2 cellular contexts compared by ENCODE assay signal in the genomic region with DNA sequence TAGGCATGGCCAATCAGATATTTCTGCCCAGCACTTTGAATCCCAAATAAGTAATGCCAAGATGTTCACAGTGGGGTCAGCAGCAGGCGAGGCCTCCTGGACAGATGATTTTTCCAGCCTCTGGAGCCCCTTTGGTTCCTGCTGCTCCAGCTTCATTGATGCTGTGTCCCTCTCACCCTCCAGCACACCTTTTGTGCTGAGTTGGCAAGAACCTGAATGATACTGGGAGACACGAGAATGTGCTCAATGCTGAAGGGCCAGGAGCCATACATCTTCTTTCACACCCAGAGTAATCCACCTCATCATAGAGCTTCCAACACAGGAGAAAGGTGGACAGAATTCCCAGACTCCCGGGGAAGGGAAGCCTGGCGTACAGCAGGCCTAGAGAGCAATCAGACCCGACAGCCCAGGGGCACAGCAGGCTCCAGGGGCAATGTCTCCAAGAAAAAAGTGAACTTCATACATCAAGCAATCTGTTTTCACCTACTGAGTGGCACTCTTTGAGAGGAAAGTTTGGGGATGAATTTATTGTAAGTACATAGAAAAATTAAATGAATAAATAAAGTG.
TF ChIP-seq lines count a peak whose summit lies in the region.

No MANE protein-coding gene starts in this region.

TF ChIP-seq in GM23338, 12 proteins besides CTCF, POLR2A, EP300 and RAD21:
- no peak for TF ChIP-seq ZNF331 (CRISPR knock-in tag; IDR thresholded peaks at IDR 0.05; ENCODE audit: low read depth)
- TF ChIP-seq NANOG (IDR thresholded peaks at IDR 0.05; ENCODE audit: borderline replicate concordance): no peak

TF ChIP-seq in IMR-90, 13 proteins besides CTCF, POLR2A, EP300 and RAD21:
- TF ChIP-seq MAFK (IDR thresholded peaks at IDR 0.05; ENCODE audit: low read depth, low read length) (peak; percentile 88), FOS (IDR thresholded peaks at IDR 0.05; ENCODE audit: low read depth, low read length) (no peak)
